8 cellular contexts compared by ENCODE assay signal in the genomic region with DNA sequence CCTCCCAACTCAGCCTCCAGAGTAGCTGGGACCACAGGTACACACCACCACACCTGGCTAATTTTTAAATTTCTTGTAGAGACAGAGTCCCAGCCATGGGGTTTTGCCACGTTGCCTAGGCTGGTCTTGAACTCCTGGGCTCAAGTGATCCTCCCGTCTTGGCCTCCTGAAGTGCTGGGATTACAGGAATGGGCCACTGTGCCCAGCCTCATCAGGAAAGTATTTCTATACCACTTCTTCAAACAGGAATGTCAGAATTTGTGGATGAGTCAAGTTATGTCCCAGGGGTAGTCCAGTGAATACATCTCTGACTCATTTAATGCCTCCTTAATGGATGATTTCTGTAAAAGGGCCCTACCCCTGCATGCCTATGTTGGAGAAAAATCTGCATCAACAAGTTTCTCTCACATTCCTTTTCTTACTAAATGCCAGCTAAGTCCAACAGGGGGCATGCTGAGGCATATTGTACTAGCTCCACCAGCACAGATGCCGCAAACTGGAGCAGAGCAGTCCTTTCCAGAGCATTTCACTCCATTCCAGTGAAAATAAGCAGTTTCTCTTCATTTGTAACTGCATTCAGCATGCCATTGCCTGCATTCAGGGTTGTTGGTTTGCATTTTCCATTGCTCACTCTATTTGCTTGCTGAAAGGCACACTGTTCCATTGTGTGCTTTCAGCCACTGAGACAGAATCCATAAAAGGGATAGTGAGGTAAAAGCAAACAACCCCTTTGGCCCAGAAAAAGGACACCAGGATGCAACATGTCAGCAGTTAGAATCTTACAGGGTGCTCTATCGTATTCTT. TPM values are rescaled to one million over a fixed set of nuclear protein-coding genes. Genes with fewer than 3 reads are reported as not detected.
DNase-seq lines count a peak whose midpoint lies in the region; FAIRE-seq and TF ChIP-seq lines count a peak whose summit lies in the region.

No MANE protein-coding gene starts in this region.

- H2BK120ac ChIP-seq in H1 (replicated peaks; ENCODE audit: low read depth, low read length): no peak overlapping the region

- TF ChIP-seq RAD21 in H1 (IDR thresholded peaks at IDR 0.05 in 1 of 2, conservative IDR thresholded peaks at IDR 0.05 in 1 of 2; ENCODE audit: low read depth in 2 of 2, low read length in 2 of 2): peak; percentile 55 to 65

- peak overlapping the region; percentile 65 for H3K27ac ChIP-seq in H1 (ENCODE audit: low read depth, low read length)
- H3K27ac ChIP-seq in mesodermal cell (ENCODE audit: low read depth, low read length, severe bottlenecking): peak overlapping the region; percentile 55
- H3K27ac ChIP-seq in thyroid gland: peak overlapping the region in 1 of 3 donors; percentile 36

- H3K27me3 ChIP-seq in H1 (replicated peaks in 1 of 4; ENCODE audit: control insufficient read depth in 3 of 4, extremely low read depth in 1 of 4, insufficient read depth in 3 of 4, low read length in 3 of 4) (no peaks in the 10 kb centered on the region), thyroid gland (no peaks in the 10 kb centered on the region)

- H4K5ac ChIP-seq in H1 (ENCODE audit: insufficient read length, low read depth, low read length): no peak overlapping the region

- H3K9me3 ChIP-seq in H1 (ENCODE audit: insufficient read depth in 2 of 2, low read depth in 1 of 2, low read length in 1 of 2): no peaks in the 10 kb centered on the region
- H3K9me3 ChIP-seq in mesodermal cell (ENCODE audit: control insufficient read depth, low read length): no peaks in the 10 kb centered on the region
- H3K9me3 ChIP-seq in thyroid gland: no peaks in the 10 kb centered on the region

- peak; percentile 64 for DNase-seq in SIG-M5 treated with dmso at 0.1 percent for 504 hours (lab: John Stamatoyannopoulos, UW; ENCODE audit: unreplicated experiment)
- DNase-seq in SIG-M5 (lab: John Stamatoyannopoulos, UW): no peak
- peak; percentile 75 for DNase-seq in KBM-7
- peak; percentile 81 for DNase-seq in T1000 (lab: John Stamatoyannopoulos, UW)
- no peak for DNase-seq in H1 (ENCODE audit: low read depth in 1 of 2, low spot score in 2 of 2)
- peak; percentile 64 to 72 for DNase-seq in thyroid gland
- no peak for DNase-seq in GM19238 (ENCODE audit: insufficient read length, low spot score)

- 74% methylated on average over 4 of the region's 4 CpGs; no CpG with 5 or more reads in 1 of the 2 experiments for WGBS in H1 (ENCODE audit: extremely low coverage in 1 of 2, insufficient coverage in 1 of 2, insufficient read length in 1 of 2, insufficient replicate concordance in 2 of 2, low coverage in 1 of 2, low lambda C conversion rate in 2 of 2, missing lambda C conversion rate in 1 of 2), 2 experiments
- WGBS in mesodermal cell (ENCODE audit: insufficient coverage in 2 of 2), 2 experiments: 65 to 75% methylated on average over 3 of the region's 4 CpGs
- 43 to 46% methylated on average over 4 of the region's 4 CpGs for WGBS in thyroid gland, 2 donors

- H3K23me2 ChIP-seq in H1 (ENCODE audit: low read depth, low read length): no peaks in the 10 kb centered on the region; the same call in 1 of the 2 replicates

- H3K18ac ChIP-seq in H1 (ENCODE audit: extremely low read depth, low read length): no peak overlapping the region; the same call in 1 of the 2 replicates

- H2AFZ ChIP-seq in H1 (ENCODE audit: low read length): peak overlapping the region; percentile 84

- H3K36me3 ChIP-seq in H1 (ENCODE audit: control insufficient read depth in 2 of 4, insufficient read depth in 4 of 4, low read length in 3 of 4) (no peaks in the 10 kb centered on the region), mesodermal cell (ENCODE audit: control insufficient read depth, insufficient read depth, low read length) (no peaks in the 10 kb centered on the region), thyroid gland (no peaks in the 10 kb centered on the region)

- H3K79me1 ChIP-seq in H1 (ENCODE audit: low read depth, low read length): no peaks in the 10 kb centered on the region

- H4K20me1 ChIP-seq in H1 (replicated peaks in 1 of 2; ENCODE audit: control insufficient read depth in 1 of 2, insufficient read depth in 2 of 2, low read length in 2 of 2): no peaks in the 10 kb centered on the region

- POLR2A ChIA-PET in H1 (lab: Charles Lee; ENCODE audit: partially characterized antibody): interaction anchor here (0.6 to 1.3 kb wide), 3 partner anchors 84 to 106 kb away, joined by 3 read pairs; no protein-coding TSS in a partner anchor

- H2BK12ac ChIP-seq in H1 (ENCODE audit: low read depth, low read length): peak overlapping the region; percentile 98

- TF ChIP-seq CTCF in H1 (IDR thresholded peaks at IDR 0.05; ENCODE audit: control extremely low read depth in 1 of 3, insufficient read depth in 1 of 3, low read depth in 1 of 3, low read length in 3 of 3) (peak; percentile 48 to 84 (median 56)), thyroid gland (IDR thresholded peaks at IDR 0.05) (peak; percentile 37 to 79 (median 74))

- 0 out of 2 replicates have a peak overlapping the region, but pooled peaks have one; percentile 1 for H2BK20ac ChIP-seq in H1 (ENCODE audit: low read length)

- H3K4me1 ChIP-seq in H1 (replicated peaks in 1 of 4; ENCODE audit: control insufficient read depth in 3 of 4, insufficient read depth in 4 of 4, low read length in 3 of 4) (peaks cover 0 to 4% (median under 1%) of the 10 kb centered on the region in 4 experiments; a peak in 3 of 7 replicates), mesodermal cell (ENCODE audit: control insufficient read depth, insufficient read depth, low read length, poor library complexity, severe bottlenecking) (peaks cover 6% of the 10 kb centered on the region), thyroid gland (peaks cover 4 to 11% of the 10 kb centered on the region in 2 donors)

- H4K91ac ChIP-seq in H1 (replicated peaks; ENCODE audit: insufficient read length, low read length): peak overlapping the region; percentile 50

- TF ChIP-seq EP300 in H1 (IDR thresholded peaks at IDR 0.05; ENCODE audit: borderline replicate concordance in 1 of 2, low read depth in 2 of 2, low read length in 2 of 2): no peak

- no peak overlapping the region for H3K4ac ChIP-seq in H1 (replicated peaks; ENCODE audit: insufficient read length, low read depth, low read length)

- FAIRE-seq in H1 (lab: Jason Lieb, UNC): no peak

- peak overlapping the region; percentile 55 for H2BK5ac ChIP-seq in H1 (ENCODE audit: low read depth, low read length)

- intact Hi-C loops in thyroid gland (cut with DNase I): no loop called here

- H3K79me2 ChIP-seq in H1 (ENCODE audit: control insufficient read depth in 1 of 2, insufficient read depth in 2 of 2, low read length in 2 of 2): no peaks in the 10 kb centered on the region

- H2BK15ac ChIP-seq in H1 (ENCODE audit: low read length): peak overlapping the region; percentile 65; the same call in 1 of the 2 replicates

- no peak overlapping the region for H3K23ac ChIP-seq in H1 (ENCODE audit: insufficient read length)

- no peak overlapping the region for H3K4me3 ChIP-seq in H1 (ENCODE audit: extremely low read depth in 1 of 4, insufficient read depth in 2 of 4, low read depth in 3 of 4, low read length in 4 of 4)
- no peak overlapping the region for H3K4me3 ChIP-seq in mesodermal cell (ENCODE audit: extremely low read depth, insufficient read depth, low read length, poor library complexity, severe bottlenecking)
- no peak overlapping the region for H3K4me3 ChIP-seq in thyroid gland (replicated peaks in 1 of 3)

- H3K14ac ChIP-seq in H1 (ENCODE audit: insufficient read length): no peak overlapping the region

- H4K8ac ChIP-seq in H1 (ENCODE audit: extremely low read depth, insufficient read depth, low read length): no peak overlapping the region

- CTCF ChIA-PET in H1 (lab: Charles Lee; ENCODE audit: partially characterized antibody): interaction anchor here (0.5 to 6.1 kb wide), 18 partner anchors 11 to 1944 kb away, joined by 3 to 46 read pairs (median 4); no protein-coding TSS in a partner anchor

- TF ChIP-seq POLR2A in H1 (IDR thresholded peaks at IDR 0.05; ENCODE audit: control extremely low read depth in 1 of 2, low read depth in 2 of 2, low read length in 2 of 2) (no peak), thyroid gland (IDR thresholded peaks at IDR 0.05) (no peak)

- H3K4me2 ChIP-seq in H1 (ENCODE audit: insufficient read depth in 1 of 2, low read depth in 2 of 2, low read length in 2 of 2): no peak overlapping the region

- H3K9ac ChIP-seq in H1 (replicated peaks in 1 of 4; ENCODE audit: extremely low read depth in 1 of 4, low read depth in 3 of 4, low read length in 3 of 4): peak overlapping the region in 1 of 4 experiments; percentile 7; a peak in 2 of 7 replicates

- no peak overlapping the region for H3K56ac ChIP-seq in H1 (replicated peaks; ENCODE audit: insufficient read length, low read depth, low read length)

- H2AK5ac ChIP-seq in H1 (ENCODE audit: low read depth, low read length): no peak overlapping the region

- in situ Hi-C loops in KBM-7 (cut with MboI; ENCODE audit: low pct_unique_long_range_greater_than_20kb, low sequenced_read_pairs): no loop called here

RNA-seq across cellular contexts. Expression of gene CAVIN1, which starts 5.3 kb away (rescaled TPM):
- total RNA-seq in H1 (2021; fragmentation: NEBNext Ultra II Directional; extraction: Animal tissue kit (Norgen Biotek cat#: 25700)): 41.6 and 43.5 TPM in 2 replicates
- 16.2 and 22.6 TPM in 2 replicates for polyA plus RNA-seq in H1 (2011; rRNA removed)
- polyA plus RNA-seq in H1 (2011; cell fraction: cytosol; rRNA removed): 25.9 TPM
- polyA plus RNA-seq in H1 (2011; cell fraction: nucleus; rRNA removed): 16.1 TPM
- 28.3 to 38.2 TPM (median 33.3 TPM) in 4 replicates for polyA plus RNA-seq in H1 (2012, experiment 1 of 2)
- polyA plus RNA-seq in H1 (2012, experiment 2 of 2): 30.3 TPM
- polyA plus RNA-seq in H1 (2013, experiment 1 of 2): 17.7 TPM
- 18.4 TPM for polyA plus RNA-seq in H1 (2013, experiment 2 of 2)
- polyA minus RNA-seq in H1 (2011; rRNA and poly(A)+ RNA removed): 8.8 and 10.6 TPM in 2 replicates
- 22.9 TPM for polyA minus RNA-seq in H1 (2011; cell fraction: cytosol; rRNA and poly(A)+ RNA removed)
- 6.8 TPM for polyA minus RNA-seq in H1 (2011; cell fraction: nucleus; rRNA and poly(A)+ RNA removed)
- polyA plus RNA-seq in mesodermal cell (2013, experiment 1 of 2): 138 TPM
- polyA plus RNA-seq in mesodermal cell (2013, experiment 2 of 2): 99.8 TPM
- 100 to 1,000 TPM; 173 to 199 (median 187) TPM for total RNA-seq in thyroid gland

RNA-seq across cellular contexts. Expression of gene ATP6V0A1, which starts 30.3 kb away (rescaled TPM):
- total RNA-seq in H1 (2021; fragmentation: NEBNext Ultra II Directional; extraction: Animal tissue kit (Norgen Biotek cat#: 25700)): 55.3 and 57.3 TPM in 2 replicates
- polyA plus RNA-seq in H1 (2011; rRNA removed): 63.4 and 77.4 TPM in 2 replicates
- polyA plus RNA-seq in H1 (2011; cell fraction: cytosol; rRNA removed): 46.8 TPM
- 157 TPM for polyA plus RNA-seq in H1 (2011; cell fraction: nucleus; rRNA removed)
- 38.3 to 56.3 TPM (median 50.1 TPM) in 4 replicates for polyA plus RNA-seq in H1 (2012, experiment 1 of 2)
- 35.9 TPM for polyA plus RNA-seq in H1 (2012, experiment 2 of 2)
- polyA plus RNA-seq in H1 (2013, experiment 1 of 2): 56.4 TPM
- 50.9 TPM for polyA plus RNA-seq in H1 (2013, experiment 2 of 2)
- 135 and 172 TPM in 2 replicates for polyA minus RNA-seq in H1 (2011; rRNA and poly(A)+ RNA removed)
- 33.5 TPM for polyA minus RNA-seq in H1 (2011; cell fraction: cytosol; rRNA and poly(A)+ RNA removed)
- polyA minus RNA-seq in H1 (2011; cell fraction: nucleus; rRNA and poly(A)+ RNA removed): 90.2 TPM
- polyA plus RNA-seq in mesodermal cell (2013, experiment 1 of 2): 32.3 TPM
- 23.9 TPM for polyA plus RNA-seq in mesodermal cell (2013, experiment 2 of 2)
- total RNA-seq in thyroid gland: 100 to 1,000 TPM in 2 of 4 donors, 10 to 100 TPM in 2; 75.5 to 195 (median 121) TPM

RNA-seq across cellular contexts. Expression of gene STAT3, which starts 40.1 kb away (rescaled TPM):
- 94.1 and 94.3 TPM in 2 replicates for total RNA-seq in H1 (2021; fragmentation: NEBNext Ultra II Directional; extraction: Animal tissue kit (Norgen Biotek cat#: 25700))
- polyA plus RNA-seq in H1 (2011; rRNA removed): 38.4 and 41.2 TPM in 2 replicates
- polyA plus RNA-seq in H1 (2011; cell fraction: cytosol; rRNA removed): 48.0 TPM
- polyA plus RNA-seq in H1 (2011; cell fraction: nucleus; rRNA removed): 73.3 TPM
- 62.3 to 80.8 TPM (median 72.6 TPM) in 4 replicates for polyA plus RNA-seq in H1 (2012, experiment 1 of 2)
- polyA plus RNA-seq in H1 (2012, experiment 2 of 2): 32.2 TPM
- polyA plus RNA-seq in H1 (2013, experiment 1 of 2): 41.7 TPM
- 37.9 TPM for polyA plus RNA-seq in H1 (2013, experiment 2 of 2)
- polyA minus RNA-seq in H1 (2011; rRNA and poly(A)+ RNA removed): 86.0 and 92.4 TPM in 2 replicates
- 59.6 TPM for polyA minus RNA-seq in H1 (2011; cell fraction: cytosol; rRNA and poly(A)+ RNA removed)
- polyA minus RNA-seq in H1 (2011; cell fraction: nucleus; rRNA and poly(A)+ RNA removed): 60.0 TPM
- polyA plus RNA-seq in mesodermal cell (2013, experiment 1 of 2): 45.9 TPM
- polyA plus RNA-seq in mesodermal cell (2013, experiment 2 of 2): 39.3 TPM
- 100 to 1,000 TPM; 147 to 292 (median 206) TPM for total RNA-seq in thyroid gland

Comparison
In these comparisons a context has a peak if more than half of its experiments do, and no peak if none do; other contexts are left out.
1. DNase-seq: peak in SIG-M5 treated with dmso at 0.1 percent for 504 hours (single experiment), KBM-7 (single experiment), T1000 (single experiment) and thyroid gland (2 of 2); none in SIG-M5 (single experiment), H1 (0 of 2) and GM19238 (single experiment).